In the genomic region with DNA sequence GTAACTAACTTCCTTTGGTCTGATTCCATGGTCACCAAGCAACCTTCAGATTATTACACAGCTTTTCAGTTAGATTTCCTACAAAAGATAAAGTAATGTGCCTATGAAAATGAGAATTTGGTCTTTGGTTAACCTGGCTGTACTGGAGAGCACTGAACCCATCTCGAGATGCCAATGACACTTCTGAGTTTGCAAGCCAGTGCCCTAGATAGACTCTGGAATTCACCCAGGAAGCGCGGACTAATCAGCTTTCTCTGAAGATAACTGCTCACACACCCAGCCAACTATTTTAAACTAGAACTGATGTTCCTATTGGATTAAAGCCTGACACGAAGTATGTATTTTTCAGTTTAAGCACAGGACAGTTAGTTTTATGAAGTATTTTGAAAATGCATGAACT, we compare ENCODE assay signal across 1 cellular context.
TF ChIP-seq lines count a peak whose summit lies in the region.

No MANE protein-coding gene starts in this region.

TF ChIP-seq in HCT116, 20 proteins besides CTCF, POLR2A, EP300 and RAD21 (continued from another document):
- TF ChIP-seq ZFX (IDR thresholded peaks at IDR 0.05) (no peak), POLR2AphosphoS5 (IDR thresholded peaks at IDR 0.05; ENCODE audit: low read depth, low read length) (no peak), CEBPB (IDR thresholded peaks at IDR 0.05; ENCODE audit: low read depth) (no peak)
